In the genomic region with DNA sequence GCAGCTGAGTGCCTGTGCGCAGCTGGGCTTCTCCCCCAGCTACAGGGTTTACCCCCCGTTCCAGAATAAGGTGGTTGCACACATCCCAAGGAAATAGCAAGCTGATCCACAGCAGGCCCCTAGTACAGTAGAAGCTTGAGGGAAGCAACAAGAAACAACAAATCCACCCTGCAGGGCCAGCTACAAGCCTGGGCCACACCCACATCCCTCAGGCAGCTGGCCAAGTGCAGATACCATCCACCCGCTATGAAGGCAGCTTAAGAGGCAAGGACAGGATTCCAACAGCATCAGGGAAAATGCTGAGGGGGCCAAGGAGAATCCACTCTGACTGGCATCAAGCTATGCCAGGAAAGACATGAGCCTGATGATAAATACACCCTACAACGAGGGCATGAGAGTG, we compare ENCODE assay signal across 9 cellular contexts.
DNase-seq lines count a peak whose midpoint lies in the region; ATAC-seq and TF ChIP-seq lines count a peak whose summit lies in the region.
"Had no signal": no experiment of that assay in that cellular context is flagged by ENCODE, and none has a peak within 500 bp of the region (broad histone marks: within the 10 kb centered on the region; RNA-seq: fewer than 3 reads in every experiment).

No MANE protein-coding gene starts in this region.

- H3K27ac Mint-ChIP-seq in WTC11: no peak overlapping the region
- no peak overlapping the region for H3K27ac Mint-ChIP-seq in stimulated activated effector memory CD8-positive, alpha-beta T cell treated with anti-CD3 and anti-CD28 coated beads, Interleukin-12 subunit alpha, Interleukin-12 subunit beta, amount 100 ng/mL, for 72 hours

- ATAC-seq in left cardiac atrium: peak; percentile 40 to 86
- no peak for ATAC-seq in WTC11
- no peak for ATAC-seq in stimulated activated effector memory CD8-positive, alpha-beta T cell treated with anti-CD3 and anti-CD28 coated beads, Interleukin-12 subunit alpha, Interleukin-12 subunit beta, amount 100 ng/mL, for 72 hours

- intact Hi-C loops in left cardiac atrium (cut with DNase I) (no loop called here), esophagus muscularis mucosa (cut with DNase I) (no loop called here)

- H4K20me1 ChIP-seq in smooth muscle cell (ENCODE audit: low read depth): peaks cover 95% of the 10 kb centered on the region

- no peaks in the 10 kb centered on the region for H3K36me3 Mint-ChIP-seq in WTC11
- H3K36me3 Mint-ChIP-seq in stimulated activated effector memory CD8-positive, alpha-beta T cell treated with anti-CD3 and anti-CD28 coated beads, Interleukin-12 subunit alpha, Interleukin-12 subunit beta, amount 100 ng/mL, for 72 hours: no peaks in the 10 kb centered on the region

- TF ChIP-seq EP300 in esophagus muscularis mucosa (IDR thresholded peaks at IDR 0.05): no peak

- H3K9ac ChIP-seq in smooth muscle cell (ENCODE audit: low read depth): peak overlapping the region; percentile 2

- H3K36me3 ChIP-seq in WERI-Rb-1 (no peaks in the 10 kb centered on the region), smooth muscle cell (ENCODE audit: low read depth) (no peaks in the 10 kb centered on the region), esophagus muscularis mucosa (no peaks in the 10 kb centered on the region)
- H3K36me3 ChIP-seq: SJCRH30 had no signal

- TF ChIP-seq CTCF in WERI-Rb-1 (IDR thresholded peaks at IDR 0.05; ENCODE audit: low read depth, low read length): no peak
- no peak for TF ChIP-seq CTCF in smooth muscle cell (IDR thresholded peaks at IDR 0.05; ENCODE audit: borderline replicate concordance, insufficient read depth, poor library complexity, severe bottlenecking)
- no peak for TF ChIP-seq CTCF in WTC11 (IDR thresholded peaks at IDR 0.05)
- no peak for TF ChIP-seq CTCF in esophagus muscularis mucosa (IDR thresholded peaks at IDR 0.05)

- DNase-seq in GM03348 (ENCODE audit: low spot score) (peak; percentile 82), WERI-Rb-1 (peak; percentile 31), left cardiac atrium (peak; percentile 90), smooth muscle cell (lab: John Stamatoyannopoulos, UW; ENCODE audit: unreplicated experiment) (peak; percentile 14), WTC11 (ENCODE audit: low spot score) (no peak), esophagus muscularis mucosa (ENCODE audit: extremely low spot score) (no peak)
- no peak for DNase-seq in stimulated activated effector memory CD8-positive, alpha-beta T cell treated with anti-CD3 and anti-CD28 coated beads, Interleukin-12 subunit alpha, Interleukin-12 subunit beta, amount 100 ng/mL, for 72 hours (ENCODE audit: low spot score in 2 of 2)
- DNase-seq in activated CD4-positive, CD25-positive, alpha-beta regulatory T cell (lab: John Stamatoyannopoulos, UW): no peak
- DNase-seq: SJCRH30 had no signal

- H3K9me3 Mint-ChIP-seq in WTC11: no peaks in the 10 kb centered on the region
- H3K9me3 Mint-ChIP-seq in stimulated activated effector memory CD8-positive, alpha-beta T cell treated with anti-CD3 and anti-CD28 coated beads, Interleukin-12 subunit alpha, Interleukin-12 subunit beta, amount 100 ng/mL, for 72 hours: no peaks in the 10 kb centered on the region

- CTCF ChIA-PET in WTC11 (lab: Charles Lee): interaction anchor here (0.6 to 3.1 kb wide), 4 partner anchors 8 to 351 kb away, joined by 3 to 16 read pairs (median 6); no protein-coding TSS in a partner anchor

- 26% methylated on average over 4 of the region's 4 CpGs for WGBS in smooth muscle cell (ENCODE audit: low lambda C conversion rate)
- 22% methylated on average over 2 of the region's 4 CpGs for WGBS in esophagus muscularis mucosa

- peaks cover 41% of the 10 kb centered on the region for H3K4me1 ChIP-seq in smooth muscle cell (ENCODE audit: low read depth)
- peaks cover 10 to 36% (median 32%) of the 10 kb centered on the region in 4 donors for H3K4me1 ChIP-seq in esophagus muscularis mucosa
- H3K4me1 ChIP-seq: SJCRH30 had no signal

- no peak overlapping the region for H3K4me3 ChIP-seq in WERI-Rb-1 (ENCODE audit: low read depth, low read length)
- H3K4me3 ChIP-seq in smooth muscle cell: no peak overlapping the region
- no peak overlapping the region for H3K4me3 ChIP-seq in esophagus muscularis mucosa
- H3K4me3 ChIP-seq: SJCRH30 had no signal

- no peaks in the 10 kb centered on the region for H3K27me3 Mint-ChIP-seq in WTC11 (ENCODE audit: low read depth)

- TF ChIP-seq POLR2A in esophagus muscularis mucosa (IDR thresholded peaks at IDR 0.05; ENCODE audit: low read depth): no peak

- peak overlapping the region; percentile 50 for H3K4me2 ChIP-seq in smooth muscle cell

- H2AFZ ChIP-seq in smooth muscle cell (ENCODE audit: low read depth): no peak overlapping the region

- POLR2A ChIA-PET in WTC11 (lab: Charles Lee): no interaction called here

- no peak overlapping the region for H3K4me3 Mint-ChIP-seq in WTC11
- no peak overlapping the region for H3K4me3 Mint-ChIP-seq in stimulated activated effector memory CD8-positive, alpha-beta T cell treated with anti-CD3 and anti-CD28 coated beads, Interleukin-12 subunit alpha, Interleukin-12 subunit beta, amount 100 ng/mL, for 72 hours

- H3K9me3 ChIP-seq in WERI-Rb-1 (ENCODE audit: severe bottlenecking) (no peaks in the 10 kb centered on the region), smooth muscle cell (replicated peaks; ENCODE audit: low read depth) (no peaks in the 10 kb centered on the region), esophagus muscularis mucosa (no peaks in the 10 kb centered on the region)
- H3K9me3 ChIP-seq: SJCRH30 had no signal

- H3K27me3 ChIP-seq in WERI-Rb-1 (ENCODE audit: insufficient read depth, low read depth, severe bottlenecking): no peaks in the 10 kb centered on the region
- no peaks in the 10 kb centered on the region for H3K27me3 ChIP-seq in smooth muscle cell (ENCODE audit: low read depth)
- H3K27me3 ChIP-seq in esophagus muscularis mucosa: no peaks in the 10 kb centered on the region
- H3K27me3 ChIP-seq: SJCRH30 had no signal

- H3K27ac ChIP-seq in WERI-Rb-1 (no peak overlapping the region), smooth muscle cell (ENCODE audit: low read depth) (peak overlapping the region; percentile 86), esophagus muscularis mucosa (replicated peaks in 1 of 4) (peak overlapping the region in 1 of 4 donors; percentile 20)
- H3K27ac ChIP-seq: SJCRH30 had no signal

- H3K79me2 ChIP-seq in smooth muscle cell (ENCODE audit: low read depth): peaks cover 58% of the 10 kb centered on the region

- H3F3A ChIP-seq in smooth muscle cell (ENCODE audit: low read depth): peaks cover 38% of the 10 kb centered on the region

- H3K4me1 Mint-ChIP-seq in WTC11: peaks cover 11% of the 10 kb centered on the region
- H3K4me1 Mint-ChIP-seq in stimulated activated effector memory CD8-positive, alpha-beta T cell treated with anti-CD3 and anti-CD28 coated beads, Interleukin-12 subunit alpha, Interleukin-12 subunit beta, amount 100 ng/mL, for 72 hours: peaks cover 13% of the 10 kb centered on the region

TF ChIP-seq in WTC11, 78 proteins besides CTCF, POLR2A, EP300 and RAD21:
- TF ChIP-seq, protein P1, sequence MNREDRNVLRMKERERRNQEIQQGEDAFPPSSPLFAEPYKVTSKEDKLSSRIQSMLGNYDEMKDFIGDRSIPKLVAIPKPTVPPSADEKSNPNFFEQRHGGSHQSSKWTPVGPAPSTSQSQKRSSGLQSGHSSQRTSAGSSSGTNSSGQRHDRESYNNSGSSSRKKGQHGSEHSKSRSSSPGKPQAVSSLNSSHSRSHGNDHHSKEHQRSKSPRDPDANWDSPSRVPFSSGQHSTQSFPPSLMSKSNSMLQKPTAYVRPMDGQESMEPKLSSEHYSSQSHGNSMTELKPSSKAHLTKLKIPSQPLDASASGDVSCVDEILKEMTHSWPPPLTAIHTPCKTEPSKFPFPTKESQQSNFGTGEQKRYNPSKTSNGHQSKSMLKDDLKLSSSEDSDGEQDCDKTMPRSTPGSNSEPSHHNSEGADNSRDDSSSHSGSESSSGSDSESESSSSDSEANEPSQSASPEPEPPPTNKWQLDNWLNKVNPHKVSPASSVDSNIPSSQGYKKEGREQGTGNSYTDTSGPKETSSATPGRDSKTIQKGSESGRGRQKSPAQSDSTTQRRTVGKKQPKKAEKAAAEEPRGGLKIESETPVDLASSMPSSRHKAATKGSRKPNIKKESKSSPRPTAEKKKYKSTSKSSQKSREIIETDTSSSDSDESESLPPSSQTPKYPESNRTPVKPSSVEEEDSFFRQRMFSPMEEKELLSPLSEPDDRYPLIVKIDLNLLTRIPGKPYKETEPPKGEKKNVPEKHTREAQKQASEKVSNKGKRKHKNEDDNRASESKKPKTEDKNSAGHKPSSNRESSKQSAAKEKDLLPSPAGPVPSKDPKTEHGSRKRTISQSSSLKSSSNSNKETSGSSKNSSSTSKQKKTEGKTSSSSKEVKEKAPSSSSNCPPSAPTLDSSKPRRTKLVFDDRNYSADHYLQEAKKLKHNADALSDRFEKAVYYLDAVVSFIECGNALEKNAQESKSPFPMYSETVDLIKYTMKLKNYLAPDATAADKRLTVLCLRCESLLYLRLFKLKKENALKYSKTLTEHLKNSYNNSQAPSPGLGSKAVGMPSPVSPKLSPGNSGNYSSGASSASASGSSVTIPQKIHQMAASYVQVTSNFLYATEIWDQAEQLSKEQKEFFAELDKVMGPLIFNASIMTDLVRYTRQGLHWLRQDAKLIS (CRISPR knock-in tag; IDR thresholded peaks at IDR 0.05; ENCODE audit: borderline replicate concordance): no peak
- no peak for TF ChIP-seq GRHL2 (CRISPR knock-in tag; IDR thresholded peaks at IDR 0.05; ENCODE audit: insufficient replicate concordance, severe bottlenecking)
- no peak for TF ChIP-seq SOX15 (CRISPR knock-in tag; IDR thresholded peaks at IDR 0.05)
- TF ChIP-seq, protein P2, sequence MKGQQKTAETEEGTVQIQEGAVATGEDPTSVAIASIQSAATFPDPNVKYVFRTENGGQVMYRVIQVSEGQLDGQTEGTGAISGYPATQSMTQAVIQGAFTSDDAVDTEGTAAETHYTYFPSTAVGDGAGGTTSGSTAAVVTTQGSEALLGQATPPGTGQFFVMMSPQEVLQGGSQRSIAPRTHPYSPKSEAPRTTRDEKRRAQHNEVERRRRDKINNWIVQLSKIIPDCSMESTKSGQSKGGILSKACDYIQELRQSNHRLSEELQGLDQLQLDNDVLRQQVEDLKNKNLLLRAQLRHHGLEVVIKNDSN (CRISPR knock-in tag; IDR thresholded peaks at IDR 0.05): no peak
TF ChIP-seq in WTC11: peak in this region for 0.

Comparison
In these comparisons a context has a peak if more than half of its experiments do, and no peak if none do; other contexts are left out.
1. DNase-seq: peak in GM03348 (single experiment), WERI-Rb-1 (single experiment), left cardiac atrium (single experiment) and smooth muscle cell (single experiment); none in WTC11 (single experiment), stimulated activated effector memory CD8-positive, alpha-beta T cell treated with anti-CD3 and anti-CD28 coated beads, Interleukin-12 subunit alpha, Interleukin-12 subunit beta, amount 100 ng/mL, for 72 hours (0 of 2), esophagus muscularis mucosa (single experiment) and activated CD4-positive, CD25-positive, alpha-beta regulatory T cell (0 of 4).
2. ATAC-seq: peak in left cardiac atrium (2 of 2); none in WTC11 (single experiment) and stimulated activated effector memory CD8-positive, alpha-beta T cell treated with anti-CD3 and anti-CD28 coated beads, Interleukin-12 subunit alpha, Interleukin-12 subunit beta, amount 100 ng/mL, for 72 hours (single experiment).